In the genomic region with DNA sequence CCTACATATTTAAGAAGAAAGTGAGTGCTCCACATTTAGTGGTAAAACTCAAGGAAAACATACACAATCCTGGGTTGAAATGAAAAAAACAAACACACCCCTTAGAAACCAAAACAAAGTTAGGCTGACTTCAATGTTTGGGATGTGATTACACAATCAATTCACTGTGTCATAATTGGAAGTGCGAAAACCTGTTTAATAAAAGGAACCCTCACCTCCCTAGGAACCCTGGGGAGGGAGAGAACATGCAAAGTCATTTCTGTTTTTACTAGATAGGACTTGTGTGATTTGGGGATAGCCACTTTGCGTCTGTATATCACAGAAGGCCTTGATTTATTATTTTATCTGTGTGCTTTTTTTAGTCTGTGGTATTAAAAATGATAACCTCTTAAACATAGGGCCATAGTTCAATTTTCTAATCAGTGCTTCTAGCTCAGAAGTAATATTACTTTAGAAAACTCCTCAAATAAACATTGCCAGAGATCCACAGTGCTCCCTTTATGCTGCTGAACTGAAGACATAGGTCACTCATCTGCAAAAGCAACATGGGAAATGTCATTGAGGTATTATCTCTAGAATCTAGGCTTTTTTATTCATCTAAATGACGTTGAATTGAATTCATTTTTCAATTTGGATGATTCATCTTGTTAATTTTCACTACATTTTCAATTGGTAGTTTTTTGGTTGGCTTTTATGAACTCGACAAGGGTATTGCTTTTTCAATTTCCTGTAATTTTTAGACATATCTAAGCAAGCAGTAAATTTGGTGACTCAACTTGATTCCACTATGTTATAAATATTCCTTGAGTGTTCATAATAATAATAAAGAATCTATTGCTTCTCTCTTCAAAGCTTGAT, we compare ENCODE assay signal across 15 cellular contexts.
DNase-seq lines count a peak whose midpoint lies in the region; ATAC-seq and TF ChIP-seq lines count a peak whose summit lies in the region.
"Had no signal": no experiment of that assay in that cellular context is flagged by ENCODE, and none has a peak within 500 bp of the region (broad histone marks: within the 10 kb centered on the region; RNA-seq: fewer than 3 reads in every experiment).

No MANE protein-coding gene starts in this region.

- H3K27me3 Mint-ChIP-seq in Calu3 (ENCODE audit: unreplicated experiment) = no peaks in the 10 kb centered on the region
- H3K27me3 Mint-ChIP-seq in stimulated activated naive B cell treated with anti-CD40 and anti-IgM and Interleukin-4, amounts not matched to agents 10 μg/mL and 1 μg/mL and 100 μg/mL, for 72 hours = no peaks in the 10 kb centered on the region
- H3K27me3 Mint-ChIP-seq: naive B cell had no signal

- H3K9me3 Mint-ChIP-seq in Calu3 (ENCODE audit: low read depth, unreplicated experiment) = peaks cover 9% of the 10 kb centered on the region
- peaks cover 16 to 23% of the 10 kb centered on the region in 2 donors for H3K9me3 Mint-ChIP-seq in stimulated activated naive B cell treated with anti-CD40 and anti-IgM and Interleukin-4, amounts not matched to agents 10 μg/mL and 1 μg/mL and 100 μg/mL, for 72 hours

- TSS peak; percentile 90 for BruUV-seq in Calu3 (replicated peaks; lab: Mats Ljungman, UMichigan)

- no peak overlapping the region for H3K4ac ChIP-seq in mesendoderm (ENCODE audit: low read depth, low read length)

- no CpG with 5 or more reads among the region's 4 CpGs for WGBS in mesendoderm (ENCODE audit: extremely low coverage, insufficient coverage, low lambda C conversion rate)

- H3K4me2 ChIP-seq in mesendoderm (ENCODE audit: low read length) = no peak overlapping the region

- DNase-seq in Calu3 (peak; percentile 16), fibroblast of mammary gland (ENCODE audit: low read depth) (peak; percentile 81), mesendoderm (peak; percentile 3), foreskin melanocyte (no peak), inferior parietal cortex (ENCODE audit: extremely low spot score) (no peak)
- no peak for DNase-seq in stimulated activated naive B cell treated with anti-CD40 and anti-IgM and Interleukin-4, amounts not matched to agents 10 μg/mL and 1 μg/mL and 100 μg/mL, for 72 hours
- DNase-seq: activated CD8-positive, alpha-beta T cell treated with anti-CD3 and anti-CD28 coated beads, Interleukin-2, amount 10 ng/mL, durations not matched to agents 7 days and 5 days; activated naive CD4-positive, alpha-beta T cell treated with anti-CD3 and anti-CD28 coated beads for 36 hours; BE2C; GDM1; naive B cell; NCI-H2107; spleen had no signal

- H3K9ac ChIP-seq in mesendoderm (ENCODE audit: low read length) = no peak overlapping the region

- no peak overlapping the region for H3K56ac ChIP-seq in mesendoderm (ENCODE audit: low read length)

- H2AK5ac ChIP-seq in mesendoderm (ENCODE audit: low read length) = no peak overlapping the region

- no peak overlapping the region for H2BK5ac ChIP-seq in mesendoderm (ENCODE audit: low read length)

- H3K79me1 ChIP-seq in mesendoderm (ENCODE audit: low read length) = no peaks in the 10 kb centered on the region

- H3K36me3 Mint-ChIP-seq in Calu3 (ENCODE audit: insufficient read depth, unreplicated experiment) = peaks cover 6% of the 10 kb centered on the region
- H3K36me3 Mint-ChIP-seq in stimulated activated naive B cell treated with anti-CD40 and anti-IgM and Interleukin-4, amounts not matched to agents 10 μg/mL and 1 μg/mL and 100 μg/mL, for 72 hours = peaks cover 18 to 26% of the 10 kb centered on the region in 2 donors

- no peaks in the 10 kb centered on the region for H3K79me2 ChIP-seq in mesendoderm (ENCODE audit: control insufficient read depth, insufficient read depth, low read length)

- peaks cover 25% of the 10 kb centered on the region for H3K4me1 Mint-ChIP-seq in Calu3 (ENCODE audit: low read depth, unreplicated experiment)
- H3K4me1 Mint-ChIP-seq in stimulated activated naive B cell treated with anti-CD40 and anti-IgM and Interleukin-4, amounts not matched to agents 10 μg/mL and 1 μg/mL and 100 μg/mL, for 72 hours = peaks cover 0 to 10% of the 10 kb centered on the region in 2 donors

- peak overlapping the region; percentile 52 for H3K27ac Mint-ChIP-seq in Calu3 (ENCODE audit: unreplicated experiment)
- no peak overlapping the region for H3K27ac Mint-ChIP-seq in stimulated activated naive B cell treated with anti-CD40 and anti-IgM and Interleukin-4, amounts not matched to agents 10 μg/mL and 1 μg/mL and 100 μg/mL, for 72 hours
- H3K27ac Mint-ChIP-seq: activated CD8-positive, alpha-beta T cell treated with anti-CD3 and anti-CD28 coated beads, Interleukin-2, amount 10 ng/mL, durations not matched to agents 7 days and 5 days; activated naive CD4-positive, alpha-beta T cell treated with anti-CD3 and anti-CD28 coated beads for 36 hours had no signal

- no peak overlapping the region for H2BK120ac ChIP-seq in mesendoderm (ENCODE audit: low read depth, low read length)

- no peak overlapping the region for H2BK15ac ChIP-seq in mesendoderm (replicated peaks; ENCODE audit: low read depth)

- no peak overlapping the region for H3K27ac ChIP-seq in mesendoderm (ENCODE audit: low read depth, low read length)

- H4K5ac ChIP-seq in mesendoderm (ENCODE audit: low read length) = no peak overlapping the region

- intact Hi-C loops in Calu3 (cut with micrococcal nuclease; ENCODE audit: unreplicated experiment) = loop anchor here (2.0 kb wide), 1 partner anchor 38 kb away; no protein-coding TSS in a partner anchor

- no peak for TF ChIP-seq CTCF in Calu3 (IDR thresholded peaks at IDR 0.05; ENCODE audit: unreplicated experiment)
- TF ChIP-seq CTCF in fibroblast of mammary gland (conservative IDR thresholded peaks at IDR 0.05; ENCODE audit: control insufficient read depth, insufficient read depth, low read depth, low read length) = no peak

- no peaks in the 10 kb centered on the region for H3K27me3 ChIP-seq in mesendoderm (ENCODE audit: insufficient read depth, low read length, poor library complexity)
- H3K27me3 ChIP-seq: BE2C, spleen had no signal

- H3K4me3 Mint-ChIP-seq in Calu3 (ENCODE audit: low read depth, unreplicated experiment) = no peak overlapping the region
- no peak overlapping the region for H3K4me3 Mint-ChIP-seq in stimulated activated naive B cell treated with anti-CD40 and anti-IgM and Interleukin-4, amounts not matched to agents 10 μg/mL and 1 μg/mL and 100 μg/mL, for 72 hours
- H3K4me3 Mint-ChIP-seq: activated CD8-positive, alpha-beta T cell treated with anti-CD3 and anti-CD28 coated beads, Interleukin-2, amount 10 ng/mL, durations not matched to agents 7 days and 5 days; activated naive CD4-positive, alpha-beta T cell treated with anti-CD3 and anti-CD28 coated beads for 36 hours; naive B cell had no signal

- ATAC-seq in SK-N-SH treated with all-trans-retinoic acid at 6 μM for 48 hours (peak; percentile 54; the same call in 2 of the 3 replicates), GM21367 (IDR thresholded peaks at IDR 0.05; ENCODE audit: unreplicated experiment) (no peak)
- ATAC-seq in stimulated activated naive B cell treated with anti-CD40 and anti-IgM and Interleukin-4, amounts not matched to agents 10 μg/mL and 1 μg/mL and 100 μg/mL, for 72 hours (replicated peaks) = no peak
- ATAC-seq: activated CD8-positive, alpha-beta T cell treated with anti-CD3 and anti-CD28 coated beads, Interleukin-2, amount 10 ng/mL, durations not matched to agents 7 days and 5 days had no signal

- H3K23ac ChIP-seq in mesendoderm (ENCODE audit: low read length) = no peak overlapping the region

- no peak overlapping the region for H4K8ac ChIP-seq in mesendoderm (ENCODE audit: low read depth, low read length)

- CTCF ChIA-PET in Calu3 (lab: Charles Lee) = no interaction called here

- H3K4me1 ChIP-seq in mesendoderm (ENCODE audit: control insufficient read depth, low read depth, low read length) = no peaks in the 10 kb centered on the region
- H3K4me1 ChIP-seq: BE2C had no signal

- H3K4me3 ChIP-seq in fibroblast of mammary gland (ENCODE audit: control insufficient read depth, low read depth, low read length) = no peak overlapping the region
- H3K4me3 ChIP-seq in mesendoderm (ENCODE audit: low read length) = no peak overlapping the region
- H3K4me3 ChIP-seq: spleen had no signal

- no peak overlapping the region for H3K18ac ChIP-seq in mesendoderm (ENCODE audit: low read length)

- H3K36me3 ChIP-seq in mesendoderm (ENCODE audit: control insufficient read depth, insufficient read depth, low read length) = no peaks in the 10 kb centered on the region
- H3K36me3 ChIP-seq: BE2C, spleen had no signal

TF ChIP-seq in SK-N-SH treated with all-trans-retinoic acid at 6 μM for 48 hours, 23 proteins besides CTCF, POLR2A, EP300 and RAD21 (continues in another document):
- TF ChIP-seq ZNF8 (CRISPR knock-in tag; IDR thresholded peaks at IDR 0.05) (no peak), ZC3H10 (CRISPR knock-in tag; IDR thresholded peaks at IDR 0.05) (peak; percentile 82; the same call in 1 of the 2 replicates), TOX (CRISPR knock-in tag; IDR thresholded peaks at IDR 0.05; ENCODE audit: borderline replicate concordance) (peak; percentile 81; the same call in 1 of the 2 replicates), ESRRG (CRISPR knock-in tag; IDR thresholded peaks at IDR 0.05) (no peak)
- TF ChIP-seq, protein P1, sequence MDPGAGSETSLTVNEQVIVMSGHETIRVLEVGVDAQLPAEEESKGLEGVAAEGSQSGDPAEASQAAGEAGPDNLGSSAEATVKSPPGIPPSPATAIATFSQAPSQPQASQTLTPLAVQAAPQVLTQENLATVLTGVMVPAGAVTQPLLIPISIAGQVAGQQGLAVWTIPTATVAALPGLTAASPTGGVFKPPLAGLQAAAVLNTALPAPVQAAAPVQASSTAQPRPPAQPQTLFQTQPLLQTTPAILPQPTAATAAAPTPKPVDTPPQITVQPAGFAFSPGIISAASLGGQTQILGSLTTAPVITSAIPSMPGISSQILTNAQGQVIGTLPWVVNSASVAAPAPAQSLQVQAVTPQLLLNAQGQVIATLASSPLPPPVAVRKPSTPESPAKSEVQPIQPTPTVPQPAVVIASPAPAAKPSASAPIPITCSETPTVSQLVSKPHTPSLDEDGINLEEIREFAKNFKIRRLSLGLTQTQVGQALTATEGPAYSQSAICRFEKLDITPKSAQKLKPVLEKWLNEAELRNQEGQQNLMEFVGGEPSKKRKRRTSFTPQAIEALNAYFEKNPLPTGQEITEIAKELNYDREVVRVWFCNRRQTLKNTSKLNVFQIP (CRISPR knock-in tag; IDR thresholded peaks at IDR 0.05; ENCODE audit: borderline replicate concordance, low read depth) = no peak

Comparison
In these comparisons a context has a peak if more than half of its experiments do, and no peak if none do; other contexts are left out.
1. DNase-seq: peak in Calu3 (single experiment), fibroblast of mammary gland (single experiment) and mesendoderm (single experiment); none in foreskin melanocyte (single experiment), stimulated activated naive B cell treated with anti-CD40 and anti-IgM and Interleukin-4, amounts not matched to agents 10 μg/mL and 1 μg/mL and 100 μg/mL, for 72 hours (single experiment) and inferior parietal cortex (single experiment).